25 cellular contexts compared by ENCODE assay signal in the genomic region with DNA sequence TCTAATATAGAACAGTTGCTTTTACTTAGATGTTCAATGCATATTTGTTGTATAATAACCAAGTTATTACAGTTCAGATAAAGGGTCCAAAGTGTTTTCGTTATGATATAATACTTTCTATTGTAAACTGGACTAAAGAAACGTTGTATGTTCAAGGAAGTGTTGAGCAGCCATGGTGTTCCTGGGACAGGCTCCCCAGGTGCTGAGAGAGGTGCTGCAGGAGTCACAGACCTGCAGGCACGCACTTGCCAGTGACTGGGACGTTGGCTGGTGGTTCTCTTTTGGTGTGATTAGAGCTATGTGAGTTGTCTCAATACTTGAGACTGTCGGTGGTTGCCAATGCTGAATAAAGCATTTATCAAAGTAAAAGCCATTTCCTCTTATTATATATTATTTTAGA.
"Had no signal": no experiment of that assay in that cellular context is flagged by ENCODE, and none has a peak within 500 bp of the region (broad histone marks: within the 10 kb centered on the region; RNA-seq: fewer than 3 reads in every experiment).

No MANE protein-coding gene starts in this region.

- H3K9me3 Mint-ChIP-seq: activated naive CD4-positive, alpha-beta T cell treated with anti-CD3 and anti-CD28 coated beads for 36 hours; activated T-cell treated with anti-CD3 and anti-CD28 coated beads, Interleukin-2, amount 50 U/mL, for 4 hours; brain; WTC11 had no signal

- ATAC-seq: activated T-cell treated with anti-CD3 and anti-CD28 coated beads, Interleukin-2, amount 50 U/mL, for 4 hours; T-helper 17 cell; WTC11 had no signal

- H3K4me3 ChIP-seq: ascending aorta, MG63 had no signal

- H3K27ac ChIP-seq: ascending aorta had no signal

- H3K27ac Mint-ChIP-seq: T-helper 17 cell had no signal

- H3K9me3 ChIP-seq: ascending aorta, MG63 had no signal

- H3K27me3 Mint-ChIP-seq: brain, T-helper 17 cell had no signal

- DNase-seq: activated CD4-positive, alpha-beta T cell treated with anti-CD3 and anti-CD28 coated beads for 48 hours; activated CD4-positive, alpha-beta T cell treated with anti-CD3 and anti-CD28 coated beads, Interleukin-2, amount 50 U/mL, for 48 hours; activated CD4-positive, CD25-positive, alpha-beta regulatory T cell treated with anti-CD3 and anti-CD28 coated beads, Interleukin-2, amount 50 U/mL, for 72 hours; activated CD8-positive, alpha-beta memory T cell treated with anti-CD3 and anti-CD28 coated beads for 24 hours; activated effector memory CD4-positive, alpha-beta T cell treated with anti-CD3 and anti-CD28 coated beads, Interleukin-2, amount 50 U/mL, for 16 hours; activated naive CD4-positive, alpha-beta T cell treated with anti-CD3 and anti-CD28 coated beads for 36 hours; activated T-cell treated with anti-CD3 and anti-CD28 coated beads, Interleukin-2, amount 50 U/mL, for 4 hours; amniotic stem cell; MG63; MV-4-11; NCI-H1092 treated with DMSO at 0.1 percent for 48 hours; NCI-H1417 treated with DMSO at 0.1 percent for 48 hours; NCI-H1694; NCI-H2029; NCI-H2107; NCI-H345; NCI-H510A; NCI-H526 treated with DMSO at 0.1 percent for 48 hours; NCI-H82; SIG-M5; T-helper 17 cell; T-helper 9 cell had no signal

- H3K27me3 ChIP-seq: ascending aorta, MG63 had no signal

- H3K4me3 Mint-ChIP-seq: activated naive CD4-positive, alpha-beta T cell treated with anti-CD3 and anti-CD28 coated beads for 36 hours; activated T-cell treated with anti-CD3 and anti-CD28 coated beads, Interleukin-2, amount 50 U/mL, for 4 hours; brain; T-helper 17 cell; WTC11 had no signal
